ENCODE assay signal across 8 cellular contexts in the genomic region with DNA sequence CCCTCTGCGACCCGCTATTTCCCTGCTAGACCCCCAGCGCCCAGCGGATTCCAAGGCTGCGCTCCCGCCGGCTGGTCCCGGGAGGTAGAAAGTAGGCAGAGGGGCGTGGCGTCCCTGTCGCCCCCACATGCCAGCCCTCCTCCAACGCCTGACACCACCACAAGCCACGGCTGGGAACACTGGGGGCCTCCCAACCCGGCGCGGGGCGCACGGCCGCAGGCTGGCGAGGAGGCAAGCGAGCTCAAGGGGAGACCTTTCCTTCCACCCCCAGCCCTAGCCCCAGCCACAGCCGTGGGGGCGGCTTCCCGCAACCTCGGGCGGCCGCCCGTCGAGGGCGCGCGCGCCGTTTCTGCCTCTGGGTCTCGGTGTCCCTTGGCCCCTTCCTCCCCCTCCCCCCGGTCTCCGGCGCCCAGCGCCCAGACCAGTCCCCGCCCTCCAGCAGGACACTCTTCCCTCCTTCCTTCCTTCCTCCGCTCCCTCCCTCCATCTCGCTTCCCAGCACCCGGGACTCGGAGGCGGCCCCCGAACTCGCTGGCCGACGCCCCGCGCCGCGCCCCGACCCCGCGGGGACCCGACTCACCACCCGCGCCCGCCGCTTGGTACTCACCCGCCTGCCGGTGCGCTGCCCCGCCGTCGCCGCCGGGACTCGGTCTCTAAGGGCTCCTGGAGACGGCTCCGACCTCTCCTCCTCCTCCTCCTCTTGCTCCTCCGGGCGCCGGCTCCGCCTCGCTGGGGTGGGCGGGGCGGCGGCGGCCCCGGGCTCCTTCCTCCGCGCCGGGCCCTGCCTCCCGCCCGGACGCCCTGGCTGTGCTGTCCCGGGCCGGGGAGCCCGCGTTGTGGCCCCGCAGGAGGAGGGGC. TPM values are rescaled to one million over a fixed set of nuclear protein-coding genes. Genes with fewer than 3 reads are reported as not detected.
A peak's percentile ranks its signal among the peaks of the same experiment; 100 is the strongest.
DNase-seq lines count a peak whose midpoint lies in the region; ATAC-seq, FAIRE-seq and TF ChIP-seq lines count a peak whose summit lies in the region.

TSS of gene GNG12 (minus strand) at position 731 of the 858 bp plus-strand sequence. CDS start 125,781 bp downstream, outside the sequence.

- TF ChIP-seq CTCF in Caco-2 (IDR thresholded peaks at IDR 0.05; ENCODE audit: insufficient read depth in 1 of 2, low read depth in 1 of 2, low read length in 1 of 2, severe bottlenecking in 1 of 2, unreplicated experiment in 1 of 2) (no peak), pancreas (IDR thresholded peaks at IDR 0.05) (no peak)

- FAIRE-seq in pancreas (lab: Jason Lieb, UNC) = no peak

- CTCF ChIA-PET in Caco-2 (lab: Charles Lee) = no interaction called here

- no peaks in the 10 kb centered on the region for H3K36me3 ChIP-seq in Caco-2 (ENCODE audit: control insufficient read depth, insufficient read depth, low read length)
- no peaks in the 10 kb centered on the region for H3K36me3 ChIP-seq in pancreas

- H3K27me3 Mint-ChIP-seq in Caco-2 (ENCODE audit: insufficient read depth, unreplicated experiment) = no peaks in the 10 kb centered on the region

- DNase-seq in Caco-2 (peak; percentile 70 to 79), NCI-H510A treated with DMSO at 0.1 percent for 48 hours (lab: John Stamatoyannopoulos, UW) (peak; percentile 72), amniotic stem cell (lab: John Stamatoyannopoulos, UW) (peak; percentile 31), left cardiac atrium (peak; percentile 79), pancreas (peak; percentile 71 to 89 (median 80)), DMS153 treated with DMSO at 0.1 percent for 48 hours (lab: John Stamatoyannopoulos, UW; ENCODE audit: unreplicated experiment) (no peak), cortex of kidney (lab: John Stamatoyannopoulos, UW) (no peak)

- H3K9me3 Mint-ChIP-seq in Caco-2 (ENCODE audit: unreplicated experiment) = no peaks in the 10 kb centered on the region

- peak within 1 kb of the TSS; percentile 65 to 92 (median 86) for H3K27ac ChIP-seq in pancreas

- H3K4me3 ChIP-seq in Caco-2 (ENCODE audit: low read depth, low read length) (peak within 1 kb of the TSS; percentile 41), pancreas (peak within 1 kb of the TSS; percentile 74 to 87 (median 82))

- BruUV-seq in Caco-2 (replicated peaks; lab: Mats Ljungman, UMichigan) = no TSS peak

- H3K4me1 ChIP-seq in Caco-2 = peaks cover 3% of the 10 kb centered on the region
- peaks cover 0 to 18% (median 11%) of the 10 kb centered on the region in 3 donors for H3K4me1 ChIP-seq in pancreas

- H3K27me3 ChIP-seq in Caco-2 (replicated peaks; ENCODE audit: control insufficient read depth, insufficient read depth, low read length) (no peaks in the 10 kb centered on the region), pancreas (no peaks in the 10 kb centered on the region)

- WGBS in pancreas, 2 donors = 1% methylated on average over 39 to 93 of the region's 93 CpGs

- no peaks in the 10 kb centered on the region for H3K36me3 Mint-ChIP-seq in Caco-2 (ENCODE audit: insufficient read depth, unreplicated experiment)

- ATAC-seq in GM21526 (IDR thresholded peaks at IDR 0.05; ENCODE audit: low FRiP score, unreplicated experiment) = peak; percentile 59
- ATAC-seq in left cardiac atrium = peak; percentile 92 to 95
- ATAC-seq in pancreas = peak; percentile 79 to 90 (median 86)

- H3K4me1 Mint-ChIP-seq in Caco-2 (ENCODE audit: low read depth, unreplicated experiment) = no peaks in the 10 kb centered on the region

- H3K27ac Mint-ChIP-seq in Caco-2 (ENCODE audit: unreplicated experiment) = peak within 1 kb of the TSS; percentile 79

- peak within 1 kb of the TSS; percentile 92 for H3K4me3 Mint-ChIP-seq in Caco-2 (ENCODE audit: unreplicated experiment)

- intact Hi-C loops in Caco-2 (cut with micrococcal nuclease; ENCODE audit: unreplicated experiment) = loop anchor here (5.0 kb wide), 2 partner anchors 66 to 301 kb away; no protein-coding TSS in a partner anchor
- intact Hi-C loops in left cardiac atrium (cut with DNase I) = loop anchor here (5.0 to 10.0 kb wide), 2 partner anchors 66 to 68 kb away; no protein-coding TSS in a partner anchor
- intact Hi-C loops in pancreas (cut with DNase I) = no loop called here

- POLR2A ChIA-PET in Caco-2 (lab: Charles Lee) = no interaction called here

- H3K9me3 ChIP-seq in Caco-2 (no peaks in the 10 kb centered on the region), pancreas (no peaks in the 10 kb centered on the region)

RNA-seq across cellular contexts. Expression of gene GNG12, which starts in this region (rescaled TPM):
- total RNA-seq in Caco-2 (2022) (12.0 and 12.5 TPM in 2 replicates), left cardiac atrium (10 to 100 TPM; 34.1 to 49.6 TPM), pancreas (10 to 100 TPM; 16.0 to 39.8 (median 23.2) TPM)
- polyA plus RNA-seq in pancreas = 10 to 100 TPM in 1 of 2 donors, 1 to 10 TPM in 1; 7.3 to 19.7 TPM

Comparison
In these comparisons a context has a peak if more than half of its experiments do, and no peak if none do; other contexts are left out.
1. DNase-seq: peak in Caco-2 (2 of 2), NCI-H510A treated with DMSO at 0.1 percent for 48 hours (single experiment), amniotic stem cell (single experiment), left cardiac atrium (single experiment) and pancreas (6 of 6); none in DMS153 treated with DMSO at 0.1 percent for 48 hours (single experiment) and cortex of kidney (single experiment).
2. intact Hi-C loops: an anchor here in Caco-2 (5.0 kb wide) and left cardiac atrium (5.0 to 10.0 kb wide); none called in pancreas.
3. Peak in every context shown above with its lines, with median percentiles within 50 percentile points of each other: ATAC-seq.